In the genomic region with DNA sequence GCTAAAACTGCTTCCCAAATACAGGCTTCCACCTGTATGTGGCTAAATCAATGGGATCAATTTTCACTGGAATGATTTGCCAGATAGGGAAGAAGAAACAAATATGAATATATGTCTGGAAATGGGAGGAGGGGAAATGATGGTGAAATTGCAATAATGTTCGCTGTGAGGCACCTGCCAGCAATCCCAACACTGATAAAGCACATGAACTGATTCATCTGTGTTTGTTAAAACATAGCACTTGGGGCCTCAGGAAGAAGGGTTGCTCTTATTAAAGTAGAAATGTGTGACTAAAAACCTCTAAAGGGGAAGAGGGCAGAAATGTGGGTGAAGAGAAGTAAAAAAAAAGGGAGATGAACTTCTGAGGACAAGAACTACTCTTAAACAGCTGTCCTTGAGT, we compare ENCODE assay signal across 2 cellular contexts.
A peak's percentile ranks its signal among the peaks of the same experiment; 100 is the strongest.
TF ChIP-seq lines count a peak whose summit lies in the region.

No MANE protein-coding gene starts in this region.

TF ChIP-seq in IMR-90, 13 proteins besides CTCF, POLR2A, EP300 and RAD21:
- TF ChIP-seq MXI1 (IDR thresholded peaks at IDR 0.05; ENCODE audit: borderline replicate concordance, low read depth, low read length) (no peak), BHLHE40 (IDR thresholded peaks at IDR 0.05; ENCODE audit: low read depth, low read length) (peak; percentile 28; the same call in 1 of the 2 replicates)

TF ChIP-seq in WTC11, 78 proteins besides CTCF, POLR2A, EP300 and RAD21 (continued from another document):
- TF ChIP-seq ZNF219 (CRISPR knock-in tag; IDR thresholded peaks at IDR 0.05; ENCODE audit: borderline replicate concordance): no peak
